ENCODE assay signal across 1 cellular context in genomic region chr12:46919666-46920065, GRCh38.
TF ChIP-seq lines count a peak whose summit lies in the region.

No MANE protein-coding gene starts in this region.

TF ChIP-seq in GM12878, 131 proteins besides CTCF, POLR2A, EP300 and RAD21 (continued from another document):
- TF ChIP-seq ZBTB11 (CRISPR knock-in tag; IDR thresholded peaks at IDR 0.05) = no peak
- no peak for TF ChIP-seq MTA3 (IDR thresholded peaks at IDR 0.05; ENCODE audit: borderline replicate concordance, low read length)
- no peak for TF ChIP-seq KAT2A (conservative IDR thresholded peaks at IDR 0.05; ENCODE audit: control insufficient read depth, low read depth, low read length)
- no peak for TF ChIP-seq ETV6 (conservative IDR thresholded peaks at IDR 0.05 in 1 of 2, IDR thresholded peaks at IDR 0.05 in 1 of 2; ENCODE audit: borderline replicate concordance in 1 of 2, low read depth in 1 of 2)
- no peak for TF ChIP-seq MLLT1 (IDR thresholded peaks at IDR 0.05)
